Comparison of ENCODE assay signal across 14 cellular contexts in the genomic region with DNA sequence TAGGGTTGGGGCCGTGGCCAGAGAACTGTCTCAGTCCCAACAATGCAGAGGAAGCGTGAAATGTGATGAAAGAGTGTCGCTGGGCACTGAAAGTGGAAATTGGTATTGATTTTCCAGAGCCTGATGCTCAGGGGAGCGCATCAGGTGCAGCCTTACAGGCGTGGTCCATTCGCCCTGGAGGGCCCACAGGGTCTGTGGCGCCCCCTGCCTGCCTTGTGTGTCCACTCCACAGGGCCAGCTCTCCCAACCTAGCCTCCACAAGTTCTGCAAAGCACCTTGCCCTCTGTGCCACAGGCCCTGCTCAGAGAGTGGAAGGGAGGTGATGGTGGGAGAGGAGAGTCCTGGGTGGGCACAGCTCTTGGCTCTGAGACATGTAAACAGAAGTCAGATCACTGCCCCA. TPM values are rescaled to one million over a fixed set of nuclear protein-coding genes. Genes with fewer than 3 reads are reported as not detected.
DNase-seq lines count a peak whose midpoint lies in the region; ATAC-seq and TF ChIP-seq lines count a peak whose summit lies in the region.
"Had no signal": no experiment of that assay in that cellular context is flagged by ENCODE, and none has a peak within 500 bp of the region (broad histone marks: within the 10 kb centered on the region; RNA-seq: fewer than 3 reads in every experiment).

No MANE protein-coding gene starts in this region.

- no peaks in the 10 kb centered on the region for H3K9me3 ChIP-seq in OCI-LY1 (ENCODE audit: low read length)
- H3K9me3 ChIP-seq: neutrophil, Peyer's patch, thoracic aorta had no signal

- no peaks in the 10 kb centered on the region for H4K20me1 ChIP-seq in OCI-LY1 (ENCODE audit: insufficient read depth, low read length)

- H3K27me3 ChIP-seq in GM06990 (replicated peaks; ENCODE audit: control insufficient read depth, insufficient read depth, low read length) (no peaks in the 10 kb centered on the region), OCI-LY1 (ENCODE audit: insufficient read depth, low read length) (no peaks in the 10 kb centered on the region)
- H3K27me3 ChIP-seq: Peyer's patch had no signal

- peak; percentile 48 for TF ChIP-seq CTCF in GM06990 (IDR thresholded peaks at IDR 0.05; ENCODE audit: insufficient read depth, low read length, poor library complexity, severe bottlenecking)
- TF ChIP-seq CTCF in OCI-LY1 (IDR thresholded peaks at IDR 0.05; ENCODE audit: low read length), result peak; percentile 29; the same call in 1 of the 2 replicates
- TF ChIP-seq CTCF in glutamatergic neuron (IDR thresholded peaks at IDR 0.05; ENCODE audit: partially characterized antibody, unreplicated experiment), result peak; percentile 80

- intact Hi-C loops in activated T-helper 2 cell treated with anti-CD3 and anti-CD28 coated beads, Interferon-gamma antibody, Interleukin-2, Interleukin-4, amounts not matched to agents 10 μg/mL and 5 μg/mL and 100 μg/mL, durations not matched to agents 14 hours and 24 hours and 36 hours (cut with micrococcal nuclease), result no loop called here

- no peak overlapping the region for H2AFZ ChIP-seq in OCI-LY1 (ENCODE audit: low read length)

- peaks cover 5% of the 10 kb centered on the region for H3K27me3 Mint-ChIP-seq in glutamatergic neuron (ENCODE audit: unreplicated experiment)
- no peaks in the 10 kb centered on the region for H3K27me3 Mint-ChIP-seq in activated T-helper 2 cell treated with anti-CD3 and anti-CD28 coated beads, Interferon-gamma antibody, Interleukin-2, Interleukin-4, amounts not matched to agents 10 μg/mL and 5 μg/mL and 100 μg/mL, durations not matched to agents 14 hours and 24 hours and 36 hours (ENCODE audit: low read depth)

- no peaks in the 10 kb centered on the region for H3K36me3 Mint-ChIP-seq in glutamatergic neuron (ENCODE audit: unreplicated experiment)
- H3K36me3 Mint-ChIP-seq in activated T-helper 2 cell treated with anti-CD3 and anti-CD28 coated beads, Interferon-gamma antibody, Interleukin-2, Interleukin-4, amounts not matched to agents 10 μg/mL and 5 μg/mL and 100 μg/mL, durations not matched to agents 14 hours and 24 hours and 36 hours (ENCODE audit: low read depth), result no peaks in the 10 kb centered on the region
- H3K36me3 Mint-ChIP-seq: activated naive CD8-positive, alpha-beta T cell treated with anti-CD3 and anti-CD28 coated beads, Interleukin-2, amount 10 ng/mL, durations not matched to agents 7 days and 5 days had no signal

- peaks cover 15% of the 10 kb centered on the region for H3K4me1 Mint-ChIP-seq in glutamatergic neuron (ENCODE audit: low read depth, unreplicated experiment)
- H3K4me1 Mint-ChIP-seq in activated T-helper 2 cell treated with anti-CD3 and anti-CD28 coated beads, Interferon-gamma antibody, Interleukin-2, Interleukin-4, amounts not matched to agents 10 μg/mL and 5 μg/mL and 100 μg/mL, durations not matched to agents 14 hours and 24 hours and 36 hours (ENCODE audit: low read depth), result no peaks in the 10 kb centered on the region
- H3K4me1 Mint-ChIP-seq: activated naive CD8-positive, alpha-beta T cell treated with anti-CD3 and anti-CD28 coated beads, Interleukin-2, amount 10 ng/mL, durations not matched to agents 7 days and 5 days had no signal

- ATAC-seq in GM19328 (IDR thresholded peaks at IDR 0.05; ENCODE audit: unreplicated experiment) (no peak), GM19467 (IDR thresholded peaks at IDR 0.05; ENCODE audit: unreplicated experiment) (no peak)
- ATAC-seq: activated CD4-positive, CD25-positive, alpha-beta regulatory T cell treated with anti-CD3 and anti-CD28 coated beads, Interleukin-2, amount 50 U/mL, for 24 hours had no signal

- no peak overlapping the region for H3K27ac ChIP-seq in OCI-LY1 (ENCODE audit: low read depth, low read length, poor library complexity, severe bottlenecking)
- H3K27ac ChIP-seq: neutrophil, Peyer's patch, thoracic aorta had no signal

- no peaks in the 10 kb centered on the region for H3K4me1 ChIP-seq in OCI-LY1 (ENCODE audit: insufficient read depth, low read length, severe bottlenecking)
- H3K4me1 ChIP-seq: Peyer's patch had no signal

- H3K9ac ChIP-seq in OCI-LY1 (ENCODE audit: low read length), result no peak overlapping the region

- no peaks in the 10 kb centered on the region for H3F3A ChIP-seq in OCI-LY1 (ENCODE audit: insufficient read depth, low read length)

- H3K36me3 ChIP-seq in GM06990 (ENCODE audit: control insufficient read depth, insufficient read depth, low read length), result no peaks in the 10 kb centered on the region
- H3K36me3 ChIP-seq in OCI-LY1 (ENCODE audit: insufficient read depth, low read length), result no peaks in the 10 kb centered on the region
- H3K36me3 ChIP-seq: neutrophil, Peyer's patch, thoracic aorta had no signal

- H3K4me3 ChIP-seq in GM06990 (replicated peaks; ENCODE audit: low read depth, low read length) (no peak overlapping the region), OCI-LY1 (ENCODE audit: low read depth, low read length, poor library complexity, severe bottlenecking) (no peak overlapping the region)
- H3K4me3 ChIP-seq: Peyer's patch, thoracic aorta had no signal

- no peaks in the 10 kb centered on the region for H3K79me2 ChIP-seq in OCI-LY1 (ENCODE audit: insufficient read depth, low read length)

- H3K9me3 Mint-ChIP-seq in glutamatergic neuron (ENCODE audit: unreplicated experiment), result peaks cover 3% of the 10 kb centered on the region
- H3K9me3 Mint-ChIP-seq in activated T-helper 2 cell treated with anti-CD3 and anti-CD28 coated beads, Interferon-gamma antibody, Interleukin-2, Interleukin-4, amounts not matched to agents 10 μg/mL and 5 μg/mL and 100 μg/mL, durations not matched to agents 14 hours and 24 hours and 36 hours, result no peaks in the 10 kb centered on the region
- H3K9me3 Mint-ChIP-seq: activated naive CD8-positive, alpha-beta T cell treated with anti-CD3 and anti-CD28 coated beads, Interleukin-2, amount 10 ng/mL, durations not matched to agents 7 days and 5 days had no signal

- no peak overlapping the region for H3K4me3 Mint-ChIP-seq in glutamatergic neuron (ENCODE audit: unreplicated experiment)
- H3K4me3 Mint-ChIP-seq in activated T-helper 2 cell treated with anti-CD3 and anti-CD28 coated beads, Interferon-gamma antibody, Interleukin-2, Interleukin-4, amounts not matched to agents 10 μg/mL and 5 μg/mL and 100 μg/mL, durations not matched to agents 14 hours and 24 hours and 36 hours (ENCODE audit: low read depth), result no peak overlapping the region
- H3K4me3 Mint-ChIP-seq: activated naive CD8-positive, alpha-beta T cell treated with anti-CD3 and anti-CD28 coated beads, Interleukin-2, amount 10 ng/mL, durations not matched to agents 7 days and 5 days had no signal

- DNase-seq in DMS 273 (lab: John Stamatoyannopoulos, UW; ENCODE audit: unreplicated experiment) (peak; percentile 64), DMS 273 treated with DMSO at 0.1 percent for 48 hours (lab: John Stamatoyannopoulos, UW) (no peak), GM06990 (ENCODE audit: extremely low read depth, insufficient read length) (no peak), glutamatergic neuron (peak; percentile 87)
- no peak for DNase-seq in activated T-helper 2 cell treated with anti-CD3 and anti-CD28 coated beads, Interferon-gamma antibody, Interleukin-2, Interleukin-4, amounts not matched to agents 10 μg/mL and 5 μg/mL and 100 μg/mL, durations not matched to agents 14 hours and 24 hours and 36 hours (ENCODE audit: low spot score)
- DNase-seq: activated naive CD8-positive, alpha-beta T cell treated with anti-CD3 and anti-CD28 coated beads, Interleukin-2, amount 10 ng/mL, durations not matched to agents 7 days and 5 days had no signal

- no peak overlapping the region for H3K4me2 ChIP-seq in OCI-LY1 (ENCODE audit: low read length)

- no peaks in the 10 kb centered on the region for H3K9me2 ChIP-seq in OCI-LY1 (ENCODE audit: low read depth, low read length)

- H3K27ac Mint-ChIP-seq in glutamatergic neuron (ENCODE audit: unreplicated experiment), result peak overlapping the region; percentile 82
- no peak overlapping the region for H3K27ac Mint-ChIP-seq in activated T-helper 2 cell treated with anti-CD3 and anti-CD28 coated beads, Interferon-gamma antibody, Interleukin-2, Interleukin-4, amounts not matched to agents 10 μg/mL and 5 μg/mL and 100 μg/mL, durations not matched to agents 14 hours and 24 hours and 36 hours
- H3K27ac Mint-ChIP-seq: activated naive CD8-positive, alpha-beta T cell treated with anti-CD3 and anti-CD28 coated beads, Interleukin-2, amount 10 ng/mL, durations not matched to agents 7 days and 5 days had no signal

RNA-seq across cellular contexts. Expression of a gene that starts 54.9 kb away (rescaled TPM):
- 5.7 TPM for total RNA-seq in glutamatergic neuron (ENCODE audit: unreplicated experiment)
- total RNA-seq in activated T-helper 2 cell treated with anti-CD3 and anti-CD28 coated beads, Interferon-gamma antibody, Interleukin-2, Interleukin-4, amounts not matched to agents 10 μg/mL and 5 μg/mL and 100 μg/mL, durations not matched to agents 14 hours and 24 hours and 36 hours, result not detected in 2 replicates
- total RNA-seq: activated naive CD8-positive, alpha-beta T cell treated with anti-CD3 and anti-CD28 coated beads, Interleukin-2, amount 10 ng/mL, durations not matched to agents 7 days and 5 days; LHCN-M2; Peyer's patch; thoracic aorta had no signal

Comparison
In these comparisons a context has a peak if more than half of its experiments do, and no peak if none do; other contexts are left out.
1. DNase-seq: peak in DMS 273 (single experiment) and glutamatergic neuron (single experiment); none in DMS 273 treated with DMSO at 0.1 percent for 48 hours (single experiment), GM06990 (single experiment) and activated T-helper 2 cell treated with anti-CD3 and anti-CD28 coated beads, Interferon-gamma antibody, Interleukin-2, Interleukin-4, amounts not matched to agents 10 μg/mL and 5 μg/mL and 100 μg/mL, durations not matched to agents 14 hours and 24 hours and 36 hours (single experiment).
2. CTCF ChIP-seq: peak in every context shown above with its lines; median percentile 80 in glutamatergic neuron; 48 in GM06990; 29 in OCI-LY1.